Comparison of ENCODE assay signal across 10 cellular contexts in the genomic region with DNA sequence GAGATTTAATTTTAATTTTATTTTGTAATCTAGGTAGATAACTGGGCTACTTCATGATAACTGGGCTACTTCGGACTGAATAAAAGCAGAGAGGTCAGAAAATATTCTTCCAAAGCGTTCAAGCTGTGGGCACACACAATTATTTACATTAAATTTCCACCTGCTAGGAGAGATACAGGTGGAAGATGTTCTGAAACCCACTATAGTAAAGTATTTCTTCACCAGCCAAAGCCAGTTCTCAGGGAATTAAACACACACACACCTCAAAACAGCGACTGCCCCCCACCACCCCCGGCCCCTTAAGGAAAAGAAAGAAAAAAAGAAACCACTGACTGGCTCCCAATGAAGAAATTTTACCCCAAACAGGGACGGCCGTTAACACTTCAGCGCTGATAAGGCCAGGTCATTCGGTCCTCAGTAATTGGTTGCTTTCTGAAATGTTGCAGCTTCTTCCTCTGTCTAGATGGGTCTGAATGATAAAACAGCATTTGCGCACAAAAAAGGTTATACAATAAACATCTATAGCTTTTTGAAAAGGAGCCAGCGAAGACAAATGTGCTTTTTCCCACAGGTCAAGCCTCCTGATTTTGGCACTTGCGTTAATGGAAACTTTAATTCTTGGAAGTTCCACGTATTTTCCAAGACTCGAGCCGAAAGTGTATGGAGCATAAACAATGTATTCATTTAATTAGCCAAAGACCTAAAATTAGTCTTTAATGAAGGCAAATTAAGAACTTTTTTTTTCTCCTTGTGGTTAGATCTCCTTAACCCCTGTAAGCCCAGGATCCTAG. TPM values are rescaled to one million over a fixed set of nuclear protein-coding genes. Genes with fewer than 3 reads are reported as not detected.
A peak's percentile ranks its signal among the peaks of the same experiment; 100 is the strongest.
DNase-seq lines count a peak whose midpoint lies in the region; ATAC-seq, FAIRE-seq and TF ChIP-seq lines count a peak whose summit lies in the region.
"Had no signal": no experiment of that assay in that cellular context is flagged by ENCODE, and none has a peak within 500 bp of the region (broad histone marks: within the 10 kb centered on the region; RNA-seq: fewer than 3 reads in every experiment).

No MANE protein-coding gene starts in this region.

- H3K4me1 Mint-ChIP-seq in astrocyte (ENCODE audit: low read depth, unreplicated experiment) = peaks cover 2% of the 10 kb centered on the region

- H3K27ac ChIP-seq in astrocyte (ENCODE audit: low read depth, low read length) (no peak overlapping the region), iPS-20b (ENCODE audit: low read length) (no peak overlapping the region), sigmoid colon (peak overlapping the region; percentile 85 to 93 (median 90))

- FAIRE-seq in astrocyte (lab: Jason Lieb, UNC) = no peak

- ATAC-seq in GM19324 (IDR thresholded peaks at IDR 0.05; ENCODE audit: low FRiP score, unreplicated experiment) (no peak), HG02759 (IDR thresholded peaks at IDR 0.05; ENCODE audit: unreplicated experiment) (no peak), GM18870 (IDR thresholded peaks at IDR 0.05; ENCODE audit: unreplicated experiment) (no peak)

- peaks cover 12% of the 10 kb centered on the region for H3K27me3 ChIP-seq in H7 (ENCODE audit: control insufficient read depth, insufficient read depth, low read length)
- H3K27me3 ChIP-seq in astrocyte (ENCODE audit: insufficient read depth, low read length) = no peaks in the 10 kb centered on the region
- peaks cover 27% of the 10 kb centered on the region for H3K27me3 ChIP-seq in iPS-20b (ENCODE audit: insufficient read depth, low read length)
- H3K27me3 ChIP-seq in sigmoid colon = no peaks in the 10 kb centered on the region

- WGBS in sigmoid colon, 2 donors = 39 to 53% methylated on average over 14 of the region's 14 CpGs

- H3K4me2 ChIP-seq in astrocyte (ENCODE audit: low read length) = peak overlapping the region; percentile 86

- peaks cover 16% of the 10 kb centered on the region for H3K27me3 Mint-ChIP-seq in astrocyte (ENCODE audit: low read depth, unreplicated experiment)

- TF ChIP-seq POLR2A in sigmoid colon (IDR thresholded peaks at IDR 0.05) = peak in 1 of 2 donors; percentile 29

- H3K27ac Mint-ChIP-seq in astrocyte (ENCODE audit: unreplicated experiment) = no peak overlapping the region

- H3K36me3 Mint-ChIP-seq in astrocyte (ENCODE audit: low read depth, unreplicated experiment) = no peaks in the 10 kb centered on the region

- no peaks in the 10 kb centered on the region for H3K9me3 ChIP-seq in astrocyte (ENCODE audit: insufficient read depth, low read depth, low read length)
- no peaks in the 10 kb centered on the region for H3K9me3 ChIP-seq in iPS-20b (ENCODE audit: insufficient read depth, low read depth, low read length)
- H3K9me3 ChIP-seq in sigmoid colon = no peaks in the 10 kb centered on the region

- no peaks in the 10 kb centered on the region for H4K20me1 ChIP-seq in astrocyte (ENCODE audit: insufficient read depth, low read length)

- H3K79me2 ChIP-seq in astrocyte (ENCODE audit: insufficient read depth, low read length) = no peaks in the 10 kb centered on the region

- no peaks in the 10 kb centered on the region for H3K9me3 Mint-ChIP-seq in astrocyte (ENCODE audit: unreplicated experiment)

- H3K9ac ChIP-seq in astrocyte (ENCODE audit: low read length) = peak overlapping the region; percentile 40
- H3K9ac ChIP-seq in iPS-20b (ENCODE audit: low read depth, low read length) = 0 out of 2 replicates have a peak overlapping the region, but pooled peaks have one; percentile 3

- no peak for TF ChIP-seq CTCF in astrocyte (IDR thresholded peaks at IDR 0.05; ENCODE audit: insufficient read depth, low read depth, low read length)
- TF ChIP-seq CTCF in sigmoid colon (IDR thresholded peaks at IDR 0.05) = no peak

- DNase-seq in H7 (peak; percentile 6), astrocyte (ENCODE audit: low read depth) (no peak), sigmoid colon (no peak), NCI-H82 (lab: John Stamatoyannopoulos, UW) (no peak)
- DNase-seq: activated T-cell treated with anti-CD3 and anti-CD28 coated beads for 4 hours, KBM-7 had no signal

- H3K4me1 ChIP-seq in astrocyte (ENCODE audit: insufficient read depth, low read length) = peaks cover 8% of the 10 kb centered on the region
- peaks cover 7% of the 10 kb centered on the region for H3K4me1 ChIP-seq in iPS-20b (ENCODE audit: insufficient read depth, low read length)
- peaks cover 0 to 54% (median 40%) of the 10 kb centered on the region in 4 donors for H3K4me1 ChIP-seq in sigmoid colon

- H2AFZ ChIP-seq in astrocyte (ENCODE audit: low read depth, low read length) = peak overlapping the region; percentile 9

- H3K4me3 ChIP-seq in H7 (ENCODE audit: insufficient read depth, low read depth, low read length) = peak overlapping the region; percentile 23
- H3K4me3 ChIP-seq in astrocyte (ENCODE audit: insufficient read depth, low read depth, low read length) = peak overlapping the region; percentile 47
- peak overlapping the region; percentile 56 for H3K4me3 ChIP-seq in iPS-20b (ENCODE audit: low read length)
- peak overlapping the region; percentile 65 to 71 (median 68) for H3K4me3 ChIP-seq in sigmoid colon

- TF ChIP-seq EP300 in sigmoid colon (IDR thresholded peaks at IDR 0.05) = peak in 2 of 4 donors; percentile 56 to 57

- peak overlapping the region; percentile 76 for H3K4me3 Mint-ChIP-seq in astrocyte (ENCODE audit: unreplicated experiment)

- intact Hi-C loops in sigmoid colon (cut with DNase I) = loop anchor here (2.0 kb wide), 2 partner anchors 117 to 165 kb away; partner anchors contain the start of gene ABCC9

- H3K36me3 ChIP-seq in H7 (replicated peaks; ENCODE audit: control insufficient read depth, insufficient read depth, low read length) (no peaks in the 10 kb centered on the region), astrocyte (ENCODE audit: insufficient read depth, low read length) (no peaks in the 10 kb centered on the region), iPS-20b (ENCODE audit: insufficient read depth, low read depth, low read length) (no peaks in the 10 kb centered on the region), sigmoid colon (no peaks in the 10 kb centered on the region)

RNA-seq across cellular contexts. Expression of gene KCNJ8, which starts 0.8 kb away (rescaled TPM):
- total RNA-seq in H7 (2014; rRNA removed; shearing (Covaris generic)) = 0.42 and 0.89 TPM in 2 replicates
- total RNA-seq in astrocyte = 0.93 and 1.0 TPM in 2 replicates
- total RNA-seq in sigmoid colon = 10 to 100 TPM; 17.4 to 20.3 (median 17.8) TPM
- polyA plus RNA-seq in sigmoid colon = 1 to 10 TPM in 1 of 3 donors, under 1 TPM in 1, not detected in 1; 0.60 to 6.4 TPM

Comparison
In these comparisons a context has a peak if more than half of its experiments do, and no peak if none do; other contexts are left out.
1. H3K27ac ChIP-seq: peak in sigmoid colon (4 of 4); none in astrocyte (single experiment) and iPS-20b (single experiment).
2. Peak in every context shown above with its lines, with median percentiles within 50 percentile points of each other: H3K4me3 ChIP-seq.